ENCODE assay signal across 14 cellular contexts in genomic region chr16:1471569-1472194, GRCh38.
A peak's percentile ranks its signal among the peaks of the same experiment; 100 is the strongest.
DNase-seq lines count a peak whose midpoint lies in the region; ATAC-seq lines count a peak whose summit lies in the region.
"Had no signal": no experiment of that assay in that cellular context is flagged by ENCODE, and none has a peak within 500 bp of the region (broad histone marks: within the 10 kb centered on the region; RNA-seq: fewer than 3 reads in every experiment).

No MANE protein-coding gene starts in this region.

- DNase-seq in GF-D8 (lab: John Stamatoyannopoulos, UW) = peak; percentile 59
- DNase-seq in MV-4-11 (lab: John Stamatoyannopoulos, UW) = peak; percentile 31
- DNase-seq in foreskin melanocyte = peak; percentile 98
- DNase-seq in stimulated activated effector memory CD8-positive, alpha-beta T cell treated with anti-CD3 and anti-CD28 coated beads, Interleukin-12 subunit alpha, Interleukin-12 subunit beta, amount 100 ng/mL, for 72 hours (ENCODE audit: low spot score in 2 of 2) = no peak
- DNase-seq in activated naive CD4-positive, alpha-beta T cell treated with anti-CD3 and anti-CD28 coated beads, Interleukin-2, amount 50 U/mL, for 16 hours = no peak
- DNase-seq in activated naive CD4-positive, alpha-beta T cell (lab: John Stamatoyannopoulos, UW) = no peak
- DNase-seq in SKM-1 treated with dmso at 0.1 percent for 144 hours (lab: John Stamatoyannopoulos, UW; ENCODE audit: unreplicated experiment) = no peak
- DNase-seq: activated CD4-positive, alpha-beta T cell treated with anti-CD3 and anti-CD28 coated beads for 4 hours; caudate nucleus; CD8-positive, alpha-beta memory T cell; foreskin keratinocyte; mesendoderm; NCI-H1436 treated with DMSO at 0.1 percent for 48 hours had no signal

- H3K9me3 Mint-ChIP-seq in stimulated activated effector memory CD8-positive, alpha-beta T cell treated with anti-CD3 and anti-CD28 coated beads, Interleukin-12 subunit alpha, Interleukin-12 subunit beta, amount 100 ng/mL, for 72 hours = no peaks in the 10 kb centered on the region
- H3K9me3 Mint-ChIP-seq: CD8-positive, alpha-beta memory T cell; T-helper 1 cell treated with Interleukin-12 subunit alpha and Interleukin-12 subunit beta and Interleukin-4 antibody, amounts not matched to agents 30 μg/mL and 1 μg/mL, for 36 hours had no signal

- H3K4me3 Mint-ChIP-seq in stimulated activated effector memory CD8-positive, alpha-beta T cell treated with anti-CD3 and anti-CD28 coated beads, Interleukin-12 subunit alpha, Interleukin-12 subunit beta, amount 100 ng/mL, for 72 hours = no peak overlapping the region
- H3K4me3 Mint-ChIP-seq: T-helper 1 cell treated with Interleukin-12 subunit alpha and Interleukin-12 subunit beta and Interleukin-4 antibody, amounts not matched to agents 30 μg/mL and 1 μg/mL, for 36 hours had no signal

- peak overlapping the region; percentile 83 for H3K27ac Mint-ChIP-seq in stimulated activated effector memory CD8-positive, alpha-beta T cell treated with anti-CD3 and anti-CD28 coated beads, Interleukin-12 subunit alpha, Interleukin-12 subunit beta, amount 100 ng/mL, for 72 hours
- H3K27ac Mint-ChIP-seq: T-helper 1 cell treated with Interleukin-12 subunit alpha and Interleukin-12 subunit beta and Interleukin-4 antibody, amounts not matched to agents 30 μg/mL and 1 μg/mL, for 36 hours had no signal

- peaks cover 48% of the 10 kb centered on the region for H3K4me1 Mint-ChIP-seq in stimulated activated effector memory CD8-positive, alpha-beta T cell treated with anti-CD3 and anti-CD28 coated beads, Interleukin-12 subunit alpha, Interleukin-12 subunit beta, amount 100 ng/mL, for 72 hours

- peaks cover 6% of the 10 kb centered on the region for H3K36me3 Mint-ChIP-seq in stimulated activated effector memory CD8-positive, alpha-beta T cell treated with anti-CD3 and anti-CD28 coated beads, Interleukin-12 subunit alpha, Interleukin-12 subunit beta, amount 100 ng/mL, for 72 hours

- no peak for ATAC-seq in stimulated activated effector memory CD8-positive, alpha-beta T cell treated with anti-CD3 and anti-CD28 coated beads, Interleukin-12 subunit alpha, Interleukin-12 subunit beta, amount 100 ng/mL, for 72 hours
- ATAC-seq: foreskin keratinocyte had no signal

Comparison
In these comparisons a context has a peak if more than half of its experiments do, and no peak if none do; other contexts are left out.
1. DNase-seq: peak in GF-D8 (single experiment), MV-4-11 (single experiment) and foreskin melanocyte (single experiment); none in stimulated activated effector memory CD8-positive, alpha-beta T cell treated with anti-CD3 and anti-CD28 coated beads, Interleukin-12 subunit alpha, Interleukin-12 subunit beta, amount 100 ng/mL, for 72 hours (0 of 2), activated naive CD4-positive, alpha-beta T cell treated with anti-CD3 and anti-CD28 coated beads, Interleukin-2, amount 50 U/mL, for 16 hours (single experiment), activated naive CD4-positive, alpha-beta T cell (0 of 4) and SKM-1 treated with dmso at 0.1 percent for 144 hours (single experiment).